17 cellular contexts compared by ENCODE assay signal in the genomic region with DNA sequence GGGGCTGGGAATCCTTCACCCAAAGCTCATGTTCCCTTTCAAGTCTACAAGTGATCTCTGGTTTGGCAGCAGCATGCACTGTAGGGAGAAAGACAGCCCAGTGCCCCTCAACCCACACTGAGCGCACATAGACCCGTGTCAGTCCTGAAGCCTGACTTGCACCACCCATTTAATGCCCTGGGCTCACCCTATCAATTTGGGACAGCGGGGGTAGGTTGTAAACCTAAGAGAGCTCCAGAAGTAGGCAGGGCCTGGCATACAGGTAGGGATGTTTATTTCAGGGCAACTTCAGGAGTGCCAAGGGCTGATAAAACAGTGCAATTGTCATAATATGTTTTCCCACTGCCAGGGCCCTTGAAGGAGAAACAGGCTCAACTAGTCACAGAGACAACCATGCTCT. TPM values are rescaled to one million over a fixed set of nuclear protein-coding genes. Genes with fewer than 3 reads are reported as not detected.
A peak's percentile ranks its signal among the peaks of the same experiment; 100 is the strongest.
DNase-seq lines count a peak whose midpoint lies in the region; ATAC-seq and TF ChIP-seq lines count a peak whose summit lies in the region.
"Had no signal": no experiment of that assay in that cellular context is flagged by ENCODE, and none has a peak within 500 bp of the region (broad histone marks: within the 10 kb centered on the region; RNA-seq: fewer than 3 reads in every experiment).

No MANE protein-coding gene starts in this region.

- peak overlapping the region; percentile 91 to 97 (median 93) for H3K27ac Mint-ChIP-seq in CD4-positive, alpha-beta memory T cell
- H3K27ac Mint-ChIP-seq in activated naive CD4-positive, alpha-beta T cell treated with anti-CD3 and anti-CD28 coated beads, Interleukin-2, amount 50 U/mL, for 72 hours: peak overlapping the region; percentile 60 to 92
- peak overlapping the region; percentile 50 to 70 for H3K27ac Mint-ChIP-seq in natural killer cell

- H3K4me3 Mint-ChIP-seq in CD4-positive, alpha-beta memory T cell: peak overlapping the region; percentile 78 to 91 (median 84)
- peak overlapping the region; percentile 57 for H3K4me3 Mint-ChIP-seq in natural killer cell

- H3K9me3 ChIP-seq in BLaER1 treated with 17β-estradiol and CSF1 and Interleukin-3, amounts not matched to agents 10 nM and 100 nM (replicated peaks in 1 of 11): no peaks in the 10 kb centered on the region
- H3K9me3 ChIP-seq in CD4-positive, alpha-beta memory T cell (ENCODE audit: control insufficient read depth in 1 of 2, low read length in 2 of 2): no peaks in the 10 kb centered on the region
- H3K9me3 ChIP-seq: body of pancreas, mucosa of descending colon had no signal

- peaks cover 58 to 97% (median 92%) of the 10 kb centered on the region in 10 experiments for H3K4me1 ChIP-seq in BLaER1 treated with 17β-estradiol and CSF1 and Interleukin-3, amounts not matched to agents 10 nM and 100 nM
- peaks cover 90% of the 10 kb centered on the region for H3K4me1 ChIP-seq in CD4-positive, alpha-beta memory T cell (ENCODE audit: insufficient read depth, low read length)

- intact Hi-C loops in CD4-positive, alpha-beta memory T cell (cut with micrococcal nuclease): loop anchor here (2.0 kb wide), 1 partner anchor 13 kb away; no protein-coding TSS in a partner anchor
- intact Hi-C loops in natural killer cell (cut with micrococcal nuclease): loop anchor here (5.0 kb wide), 1 partner anchor 33 kb away; a partner anchor contains a TSS

- H3K27me3 ChIP-seq in BLaER1 treated with 17β-estradiol and CSF1 and Interleukin-3, amounts not matched to agents 10 nM and 100 nM: peaks cover 0 to 16% (median 6%) of the 10 kb centered on the region in 11 experiments; a peak in 9 of 22 replicates
- no peaks in the 10 kb centered on the region for H3K27me3 ChIP-seq in CD4-positive, alpha-beta memory T cell (ENCODE audit: insufficient read depth, low read length)
- H3K27me3 ChIP-seq: body of pancreas had no signal

- no peaks in the 10 kb centered on the region for H3K27me3 Mint-ChIP-seq in CD4-positive, alpha-beta memory T cell
- no peaks in the 10 kb centered on the region for H3K27me3 Mint-ChIP-seq in natural killer cell (ENCODE audit: low read depth in 2 of 2)

- H3K36me3 Mint-ChIP-seq in CD4-positive, alpha-beta memory T cell: peaks cover 2 to 5% of the 10 kb centered on the region in 2 donors
- peaks cover 0 to 22% of the 10 kb centered on the region in 2 donors for H3K36me3 Mint-ChIP-seq in activated naive CD4-positive, alpha-beta T cell treated with anti-CD3 and anti-CD28 coated beads, Interleukin-2, amount 50 U/mL, for 72 hours
- H3K36me3 Mint-ChIP-seq in natural killer cell: no peaks in the 10 kb centered on the region

- H3K9ac ChIP-seq in BLaER1 treated with 17β-estradiol and CSF1 and Interleukin-3, amounts not matched to agents 10 nM and 100 nM: peak overlapping the region in 2 of 11 experiments; percentile 3 to 9; a peak in 1 of 22 replicates

- peak in 1 of 2 donors; percentile 6 for ATAC-seq in activated naive CD4-positive, alpha-beta T cell treated with anti-CD3 and anti-CD28 coated beads, Interleukin-2, amount 50 U/mL, for 72 hours
- ATAC-seq in natural killer cell: no peak
- ATAC-seq in GM18870 (IDR thresholded peaks at IDR 0.05; ENCODE audit: unreplicated experiment): no peak
- ATAC-seq: body of pancreas, left cardiac atrium, sciatic nerve had no signal

- no peaks in the 10 kb centered on the region for H4K20me1 ChIP-seq in BLaER1 treated with 17β-estradiol and CSF1 and Interleukin-3, amounts not matched to agents 10 nM and 100 nM

- no peak overlapping the region for H3K27ac ChIP-seq in BLaER1 treated with 17β-estradiol and CSF1 and Interleukin-3, amounts not matched to agents 10 nM and 100 nM
- peak overlapping the region; percentile 70 for H3K27ac ChIP-seq in CD4-positive, alpha-beta memory T cell (ENCODE audit: low read depth, low read length)
- H3K27ac ChIP-seq: body of pancreas, epithelial cell of prostate had no signal

- no peak overlapping the region for H3K4me3 ChIP-seq in BLaER1 treated with 17β-estradiol and CSF1 and Interleukin-3, amounts not matched to agents 10 nM and 100 nM
- H3K4me3 ChIP-seq in CD4-positive, alpha-beta memory T cell (ENCODE audit: low read length in 2 of 2): peak overlapping the region in 1 of 2 donors; percentile 34
- H3K4me3 ChIP-seq: body of pancreas, mucosa of descending colon had no signal

- CTCF ChIA-PET in CD4-positive, alpha-beta memory T cell (lab: Charles Lee; ENCODE audit: partially characterized antibody): interaction anchor here (1.0 to 4.4 kb wide), 6 partner anchors 13 to 63 kb away, joined by 4 to 32 read pairs (median 8); a partner anchor contains a TSS

- H3K4me1 Mint-ChIP-seq in CD4-positive, alpha-beta memory T cell: peaks cover 70 to 96% (median 84%) of the 10 kb centered on the region in 4 donors
- peaks cover 54 to 63% of the 10 kb centered on the region in 2 donors for H3K4me1 Mint-ChIP-seq in natural killer cell

- H3K4me2 ChIP-seq in BLaER1 treated with 17β-estradiol and CSF1 and Interleukin-3, amounts not matched to agents 10 nM and 100 nM: peak overlapping the region; percentile 63 to 99 (median 97)

- no peak for TF ChIP-seq CTCF in natural killer cell (IDR thresholded peaks at IDR 0.05)

- DNase-seq in CD4-positive, alpha-beta memory T cell: no peak
- peak in 1 of 2 donors; percentile 55 for DNase-seq in activated naive CD4-positive, alpha-beta T cell treated with anti-CD3 and anti-CD28 coated beads, Interleukin-2, amount 50 U/mL, for 72 hours (ENCODE audit: low spot score in 2 of 2)
- DNase-seq in natural killer cell (no peak), NOMO-1 (lab: John Stamatoyannopoulos, UW; ENCODE audit: unreplicated experiment in 2 of 2) (no peak), GDM1 (lab: John Stamatoyannopoulos, UW) (no peak)
- DNase-seq: body of pancreas, cortex of kidney, DMS79, left cardiac atrium, NCI-H524 treated with DMSO at 0.1 percent for 48 hours, SIG-M5, substantia nigra had no signal

- POLR2A ChIA-PET in CD4-positive, alpha-beta memory T cell (lab: Charles Lee; ENCODE audit: partially characterized antibody): interaction anchor here (0.7 to 8.6 kb wide), 8 partner anchors 9 to 887 kb away, joined by 3 to 166 read pairs (median 18); a partner anchor contains a TSS

- no peaks in the 10 kb centered on the region for H3K9me3 Mint-ChIP-seq in CD4-positive, alpha-beta memory T cell
- H3K9me3 Mint-ChIP-seq in activated naive CD4-positive, alpha-beta T cell treated with anti-CD3 and anti-CD28 coated beads, Interleukin-2, amount 50 U/mL, for 72 hours: no peaks in the 10 kb centered on the region
- no peaks in the 10 kb centered on the region for H3K9me3 Mint-ChIP-seq in natural killer cell

- H3K36me3 ChIP-seq in BLaER1 treated with 17β-estradiol and CSF1 and Interleukin-3, amounts not matched to agents 10 nM and 100 nM: no peaks in the 10 kb centered on the region
- no peaks in the 10 kb centered on the region for H3K36me3 ChIP-seq in CD4-positive, alpha-beta memory T cell (ENCODE audit: insufficient read depth, low read length)

RNA-seq across cellular contexts. Expression of a gene that starts 3.5 kb away (rescaled TPM):
- 10 to 100 TPM; 64.6 to 65.3 TPM for total RNA-seq in CD4-positive, alpha-beta memory T cell
- 100 to 1,000 TPM; 144 to 163 TPM for polyA plus RNA-seq in CD4-positive, alpha-beta memory T cell
- total RNA-seq in activated naive CD4-positive, alpha-beta T cell treated with anti-CD3 and anti-CD28 coated beads, Interleukin-2, amount 50 U/mL, for 72 hours: 10 to 100 TPM; 35.4 to 43.5 TPM
- total RNA-seq in natural killer cell: 10 to 100 TPM; 23.2 to 39.4 (median 34.9) TPM

RNA-seq across cellular contexts. Expression of a gene that starts 32.1 kb away (rescaled TPM):
- 10 to 100 TPM; 84.2 to 88.6 TPM for total RNA-seq in CD4-positive, alpha-beta memory T cell
- polyA plus RNA-seq in CD4-positive, alpha-beta memory T cell: 10 to 100 TPM in 1 of 2 donors, 1 to 10 TPM in 1; 9.8 to 10.5 TPM
- 10 to 100 TPM; 18.9 to 23.0 TPM for total RNA-seq in activated naive CD4-positive, alpha-beta T cell treated with anti-CD3 and anti-CD28 coated beads, Interleukin-2, amount 50 U/mL, for 72 hours
- 10 to 100 TPM; 21.4 to 28.9 (median 21.7) TPM for total RNA-seq in natural killer cell
